Comparison of ENCODE assay signal across 25 cellular contexts in genomic region chr3:76021376-76021775, GRCh38.
"Had no signal": no experiment of that assay in that cellular context is flagged by ENCODE, and none has a peak within 500 bp of the region (broad histone marks: within the 10 kb centered on the region; RNA-seq: fewer than 3 reads in every experiment).

No MANE protein-coding gene starts in this region.

- H3K9me3 ChIP-seq: adrenal gland, ascending aorta, left lung, lower lobe of right lung, right atrium auricular region, vagina had no signal

- H3K27ac ChIP-seq: adrenal gland, ascending aorta, brain microvascular endothelial cell, left lung, lower lobe of right lung, right atrium auricular region, vagina had no signal

- H3K4me2 ChIP-seq: smooth muscle cell had no signal

- H3K27me3 ChIP-seq: adrenal gland, ascending aorta, brain microvascular endothelial cell, left lung, right atrium auricular region, vagina had no signal

- H3K4me1 ChIP-seq: adrenal gland, ascending aorta, left lung, lower lobe of right lung, right atrium auricular region, vagina had no signal

- DNase-seq: activated B cell treated with CpG ODN at 0.5 μM for 24 hours; activated CD8-positive, alpha-beta memory T cell treated with anti-CD3 and anti-CD28 coated beads, Interleukin-2, amount 10 ng/mL, durations not matched to agents 7 days and 5 days; activated CD8-positive, alpha-beta T cell treated with anti-CD3 and anti-CD28 coated beads, Interleukin-2, amount 10 ng/mL, durations not matched to agents 7 days and 5 days; activated naive CD4-positive, alpha-beta T cell; activated T-cell treated with anti-CD3 and anti-CD28 coated beads for 4 hours; activated T-cell treated with anti-CD3 and anti-CD28 coated beads, Interleukin-2, amount 50 U/mL, for 72 hours; adrenal gland; brain microvascular endothelial cell; caudate nucleus; dermis blood vessel endothelial cell; effector CD4-positive, alpha-beta T cell; left lung; lower lobe of right lung; mucosa of descending colon; stimulated activated CD4-positive, alpha-beta T cell treated with anti-CD3 and anti-CD28 coated beads, Interleukin-1b, Interleukin-23, amount 100 ng/mL, for 48 hours; stimulated activated CD4-positive, alpha-beta T cell treated with anti-CD3 and anti-CD28 coated beads, Interleukin-4, amount 100 ng/mL, for 4 hours; stimulated activated CD8-positive, alpha-beta memory T cell treated with anti-CD3 and anti-CD28 coated beads, Interleukin-4, amount 100 ng/mL, for 48 hours; stimulated activated naive CD8-positive, alpha-beta T cell treated with anti-CD3 and anti-CD28 coated beads, Interleukin-15, amount 100 ng/mL, for 72 hours; substantia nigra had no signal

- H3K36me3 ChIP-seq: adrenal gland, ascending aorta, brain microvascular endothelial cell, left lung, lower lobe of right lung, right atrium auricular region, vagina had no signal

- ATAC-seq: activated CD8-positive, alpha-beta memory T cell treated with anti-CD3 and anti-CD28 coated beads, Interleukin-2, amount 10 ng/mL, durations not matched to agents 7 days and 5 days; activated CD8-positive, alpha-beta T cell treated with anti-CD3 and anti-CD28 coated beads, Interleukin-2, amount 10 ng/mL, durations not matched to agents 7 days and 5 days; activated T-cell treated with anti-CD3 and anti-CD28 coated beads, Interleukin-2, amount 50 U/mL, for 72 hours; left lung; lower lobe of right lung; mucosa of descending colon; natural killer cell treated with Interleukin-12 subunit alpha and Interleukin-12 subunit beta and Interleukin-15 and Interleukin-18, amount 100 ng/mL, for 72 hours; stimulated activated memory B cell treated with anti-CD40 and anti-IgM and Interleukin-4, amounts not matched to agents 10 μg/mL and 1 μg/mL and 100 μg/mL, for 72 hours; stimulated activated naive CD8-positive, alpha-beta T cell treated with anti-CD3 and anti-CD28 coated beads, Interleukin-15, amount 100 ng/mL, for 72 hours had no signal

- H3K4me3 ChIP-seq: adrenal gland, ascending aorta, left lung, lower lobe of right lung, mucosa of descending colon, right atrium auricular region, smooth muscle cell, vagina had no signal
